8 cellular contexts compared by ENCODE assay signal in the genomic region with DNA sequence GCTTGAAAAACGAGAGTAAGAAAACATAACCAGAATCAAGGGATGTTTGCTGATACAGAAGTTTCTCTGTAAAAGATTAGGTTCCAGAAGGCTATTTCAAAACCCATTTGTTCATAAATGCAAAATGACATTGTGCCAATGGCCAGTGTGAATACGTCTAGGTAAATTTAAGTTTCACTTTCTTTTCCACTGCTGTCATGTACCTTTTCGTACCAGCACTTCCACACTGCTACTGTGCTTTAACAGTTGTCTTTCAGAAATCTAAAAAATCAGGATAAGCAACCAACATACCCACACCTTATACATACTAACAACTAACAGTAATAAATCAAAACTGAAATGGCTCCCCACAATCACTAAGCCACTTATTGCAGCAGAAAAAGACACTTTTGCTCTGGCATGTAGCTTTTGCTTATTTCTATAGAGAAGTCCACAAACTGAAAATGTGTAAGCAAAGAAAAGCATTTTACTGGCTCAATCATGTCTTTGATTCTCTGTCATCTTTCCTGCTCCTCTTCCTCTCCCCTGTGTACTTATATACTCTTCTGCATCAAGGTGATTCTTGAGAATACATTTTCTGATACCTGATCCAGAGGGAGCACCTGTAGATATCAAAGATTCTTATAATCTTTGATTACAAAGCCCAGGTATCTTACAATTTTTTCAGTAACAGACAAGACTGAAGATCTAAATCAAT. TPM values are rescaled to one million over a fixed set of nuclear protein-coding genes. Genes with fewer than 3 reads are reported as not detected.
A peak's percentile ranks its signal among the peaks of the same experiment; 100 is the strongest.
DNase-seq lines count a peak whose midpoint lies in the region; ATAC-seq, FAIRE-seq and TF ChIP-seq lines count a peak whose summit lies in the region.

No MANE protein-coding gene starts in this region.

- no peak for DNase-seq in osteocyte (ENCODE audit: extremely low spot score, unreplicated experiment)
- DNase-seq in amniotic stem cell (lab: John Stamatoyannopoulos, UW): no peak
- DNase-seq in H54 (ENCODE audit: insufficient read length, low spot score): no peak
- no peak for DNase-seq in DMS79 (lab: John Stamatoyannopoulos, UW)

- intact Hi-C loops in dendritic cell treated with granulocyte-macrophage colony-stimulating factor and Interleukin-4, amounts not matched to agents 40 ng/mL and 50 ng/mL, for 4 days (cut with micrococcal nuclease): loop anchor here (2.0 to 5.0 kb wide), 3 partner anchors 14 to 77 kb away; a partner anchor contains a TSS

- peak overlapping the region; percentile 78 for H3K27ac Mint-ChIP-seq in dendritic cell treated with granulocyte-macrophage colony-stimulating factor and Interleukin-4, amounts not matched to agents 40 ng/mL and 50 ng/mL, for 4 days
- peak overlapping the region; percentile 70 for H3K27ac Mint-ChIP-seq in osteocyte (ENCODE audit: unreplicated experiment)

- no peak for TF ChIP-seq POLR2A in H54 (IDR thresholded peaks at IDR 0.05; ENCODE audit: low read depth, low read length)

- FAIRE-seq in A204.1 (lab: Jason Lieb, UNC) (peak; percentile 82), H54 (lab: Jason Lieb, UNC) (no peak)

- ATAC-seq in GM19452 (IDR thresholded peaks at IDR 0.05; ENCODE audit: unreplicated experiment) (peak; percentile 54), HG03571 (IDR thresholded peaks at IDR 0.05; ENCODE audit: unreplicated experiment) (peak; percentile 39)

- peaks cover 58% of the 10 kb centered on the region for H3K4me1 Mint-ChIP-seq in dendritic cell treated with granulocyte-macrophage colony-stimulating factor and Interleukin-4, amounts not matched to agents 40 ng/mL and 50 ng/mL, for 4 days (ENCODE audit: low read depth)
- peaks cover 50% of the 10 kb centered on the region for H3K4me1 Mint-ChIP-seq in osteocyte (ENCODE audit: unreplicated experiment)

- no peak for TF ChIP-seq CTCF in osteocyte (IDR thresholded peaks at IDR 0.05)

- no peaks in the 10 kb centered on the region for H3K9me3 Mint-ChIP-seq in dendritic cell treated with granulocyte-macrophage colony-stimulating factor and Interleukin-4, amounts not matched to agents 40 ng/mL and 50 ng/mL, for 4 days
- H3K9me3 Mint-ChIP-seq in osteocyte (ENCODE audit: unreplicated experiment): no peaks in the 10 kb centered on the region

- H3K4me3 Mint-ChIP-seq in dendritic cell treated with granulocyte-macrophage colony-stimulating factor and Interleukin-4, amounts not matched to agents 40 ng/mL and 50 ng/mL, for 4 days: peak overlapping the region; percentile 40
- H3K4me3 Mint-ChIP-seq in osteocyte (ENCODE audit: unreplicated experiment): peak overlapping the region; percentile 51

- no peaks in the 10 kb centered on the region for H3K27me3 Mint-ChIP-seq in dendritic cell treated with granulocyte-macrophage colony-stimulating factor and Interleukin-4, amounts not matched to agents 40 ng/mL and 50 ng/mL, for 4 days
- H3K27me3 Mint-ChIP-seq in osteocyte (ENCODE audit: unreplicated experiment): no peaks in the 10 kb centered on the region

- H3K36me3 Mint-ChIP-seq in dendritic cell treated with granulocyte-macrophage colony-stimulating factor and Interleukin-4, amounts not matched to agents 40 ng/mL and 50 ng/mL, for 4 days (ENCODE audit: low read depth): peaks cover 19% of the 10 kb centered on the region
- peaks cover 4% of the 10 kb centered on the region for H3K36me3 Mint-ChIP-seq in osteocyte (ENCODE audit: unreplicated experiment)

RNA-seq across cellular contexts. Expression of a gene that starts 34.3 kb away (rescaled TPM):
- 52.6 and 56.8 TPM in 2 replicates for total RNA-seq in osteocyte
